ENCODE assay signal across 8 cellular contexts in genomic region chr9:67717830-67718388, GRCh38.
DNase-seq lines count a peak whose midpoint lies in the region; ATAC-seq and TF ChIP-seq lines count a peak whose summit lies in the region.
"Not testable (repeated sequence)": the region's sequence is repeated elsewhere in the genome, so short reads cannot be mapped to it uniquely, and the experiment has no call there.

No MANE protein-coding gene starts in this region.

- DNase-seq in CD8-positive, alpha-beta memory T cell: peak; percentile 17 to 75 (median 36)
- DNase-seq in activated CD4-positive, alpha-beta T cell treated with anti-CD3 and anti-CD28 coated beads, Interleukin-2, amount 50 U/mL, for 1 hour: peak; percentile 11
- DNase-seq in activated T-cell treated with anti-CD3 and anti-CD28 coated beads, Interleukin-2, amount 50 U/mL, for 72 hours: peak; percentile 35 to 44
- DNase-seq in colonic mucosa (peak; percentile 13), left ventricle myocardium superior (peak; percentile 79), natural killer cell (peak; percentile 39), stomach (peak; percentile 27)
- peak in 3 of 4 experiments; percentile 8 to 31 (median 13) for DNase-seq in stimulated activated CD4-positive, alpha-beta T cell treated with anti-CD3 and anti-CD28 coated beads, Interleukin-1b, Interleukin-23, amount 100 ng/mL, for 24 hours (ENCODE audit: low read depth in 4 of 4, low spot score in 1 of 4)

- not testable (repeated sequence) for H3K9me3 Mint-ChIP-seq in CD8-positive, alpha-beta memory T cell; activated T-cell treated with anti-CD3 and anti-CD28 coated beads, Interleukin-2, amount 50 U/mL, for 72 hours; natural killer cell

- WGBS in stomach, 5 donors: 23 to 48% (median 48%) methylated on average over 6 to 10 of the region's 28 CpGs; no CpG with 5 or more reads in 2 of the 5 donors

- H3K9me3 ChIP-seq in CD8-positive, alpha-beta memory T cell (ENCODE audit: low read length); colonic mucosa; stomach: not testable (repeated sequence)

- not testable (repeated sequence) for H3K4me1 Mint-ChIP-seq in CD8-positive, alpha-beta memory T cell; activated T-cell treated with anti-CD3 and anti-CD28 coated beads, Interleukin-2, amount 50 U/mL, for 72 hours (ENCODE audit: low read depth); natural killer cell

- H3K27me3 ChIP-seq in CD8-positive, alpha-beta memory T cell (ENCODE audit: insufficient read depth, low read length, poor library complexity, severe bottlenecking); colonic mucosa; stomach: not testable (repeated sequence)

- TF ChIP-seq CTCF in colonic mucosa (IDR thresholded peaks at IDR 0.05); natural killer cell (IDR thresholded peaks at IDR 0.05); stomach (IDR thresholded peaks at IDR 0.05): not testable (repeated sequence)

- not testable (repeated sequence) for TF ChIP-seq POLR2A in stomach (IDR thresholded peaks at IDR 0.05)

- H3K9ac ChIP-seq in colonic mucosa (ENCODE audit: low read depth in 2 of 2, low read length in 2 of 2): not testable (repeated sequence)

- TF ChIP-seq EP300 in stomach (IDR thresholded peaks at IDR 0.05): not testable (repeated sequence)

- not testable (repeated sequence) for H3K36me3 ChIP-seq in CD8-positive, alpha-beta memory T cell (ENCODE audit: insufficient read depth, low read length); colonic mucosa; stomach

- H3K4me1 ChIP-seq in CD8-positive, alpha-beta memory T cell (ENCODE audit: insufficient read depth, low read length); colonic mucosa; stomach: not testable (repeated sequence)

- H3K27ac Mint-ChIP-seq in CD8-positive, alpha-beta memory T cell; activated T-cell treated with anti-CD3 and anti-CD28 coated beads, Interleukin-2, amount 50 U/mL, for 72 hours; natural killer cell: not testable (repeated sequence)

- POLR2A ChIA-PET in CD8-positive, alpha-beta memory T cell (lab: Charles Lee): not testable (repeated sequence)

- CTCF ChIA-PET in CD8-positive, alpha-beta memory T cell (lab: Charles Lee): not testable (repeated sequence)

- H3K27me3 Mint-ChIP-seq in CD8-positive, alpha-beta memory T cell; activated T-cell treated with anti-CD3 and anti-CD28 coated beads, Interleukin-2, amount 50 U/mL, for 72 hours (ENCODE audit: low read depth); natural killer cell (ENCODE audit: low read depth in 2 of 2): not testable (repeated sequence)

- H3K4me3 ChIP-seq in CD8-positive, alpha-beta memory T cell (ENCODE audit: low read length); colonic mucosa; stomach: not testable (repeated sequence)

- ATAC-seq in activated T-cell treated with anti-CD3 and anti-CD28 coated beads, Interleukin-2, amount 50 U/mL, for 72 hours (replicated peaks in 1 of 2): not testable (repeated sequence)
- ATAC-seq in left ventricle myocardium superior (peak; percentile 39), natural killer cell (peak; percentile 48 to 71 (median 50))

- intact Hi-C loops in colonic mucosa (cut with DNase I); left ventricle myocardium superior (cut with micrococcal nuclease); natural killer cell (cut with micrococcal nuclease); stomach (cut with DNase I; ENCODE audit: low total_unique reads): not testable (repeated sequence)

- H3K4me3 Mint-ChIP-seq in CD8-positive, alpha-beta memory T cell; activated T-cell treated with anti-CD3 and anti-CD28 coated beads, Interleukin-2, amount 50 U/mL, for 72 hours; natural killer cell: not testable (repeated sequence)

- H3K36me3 Mint-ChIP-seq in CD8-positive, alpha-beta memory T cell; activated T-cell treated with anti-CD3 and anti-CD28 coated beads, Interleukin-2, amount 50 U/mL, for 72 hours (ENCODE audit: insufficient read depth in 2 of 2); natural killer cell: not testable (repeated sequence)

- H3K27ac ChIP-seq in CD8-positive, alpha-beta memory T cell (ENCODE audit: low read depth, low read length); colonic mucosa; stomach: not testable (repeated sequence)

Comparison
In these comparisons a context has a peak if more than half of its experiments do, and no peak if none do; other contexts are left out.
1. DNase-seq: peak in every context shown above with its lines; median percentile 79 in left ventricle myocardium superior; 40 in activated T-cell treated with anti-CD3 and anti-CD28 coated beads, Interleukin-2, amount 50 U/mL, for 72 hours; 39 in natural killer cell; 36 in CD8-positive, alpha-beta memory T cell; 27 in stomach; 13 in colonic mucosa; 13 in stimulated activated CD4-positive, alpha-beta T cell treated with anti-CD3 and anti-CD28 coated beads, Interleukin-1b, Interleukin-23, amount 100 ng/mL, for 24 hours; 11 in activated CD4-positive, alpha-beta T cell treated with anti-CD3 and anti-CD28 coated beads, Interleukin-2, amount 50 U/mL, for 1 hour.